ENCODE assay signal across 23 cellular contexts in genomic region chr18:10942998-10943397, GRCh38.
"Had no signal": no experiment of that assay in that cellular context is flagged by ENCODE, and none has a peak within 500 bp of the region (broad histone marks: within the 10 kb centered on the region; RNA-seq: fewer than 3 reads in every experiment).

No MANE protein-coding gene starts in this region.

- H3K9ac ChIP-seq: parathyroid adenoma had no signal

- H3K4me1 ChIP-seq: gastrocnemius medialis, parathyroid adenoma, thyroid gland, vagina had no signal

- H3K27ac ChIP-seq: gastrocnemius medialis, neutrophil, parathyroid adenoma, thyroid gland, vagina had no signal

- H3K36me3 ChIP-seq: gastrocnemius medialis, neutrophil, thyroid gland, vagina had no signal

- H3K4me2 ChIP-seq: smooth muscle cell had no signal

- H3K4me3 ChIP-seq: gastrocnemius medialis, lung, smooth muscle cell, thyroid gland, vagina had no signal

- H2AFZ ChIP-seq: parathyroid adenoma had no signal

- H3K27me3 ChIP-seq: gastrocnemius medialis, neutrophil, thyroid gland, vagina had no signal

- H3K4me3 Mint-ChIP-seq: effector memory CD8-positive, alpha-beta T cell; memory B cell; natural killer cell; stimulated activated naive CD8-positive, alpha-beta T cell treated with anti-CD3 and anti-CD28 coated beads, Interleukin-15, amount 100 ng/mL, for 72 hours had no signal

- H3K27ac Mint-ChIP-seq: effector memory CD8-positive, alpha-beta T cell; memory B cell; natural killer cell; progenitor cell of endocrine pancreas; stimulated activated naive CD8-positive, alpha-beta T cell treated with anti-CD3 and anti-CD28 coated beads, Interleukin-15, amount 100 ng/mL, for 72 hours had no signal

- H3K27me3 Mint-ChIP-seq: effector memory CD8-positive, alpha-beta T cell; memory B cell; progenitor cell of endocrine pancreas had no signal

- H3K36me3 Mint-ChIP-seq: memory B cell had no signal

- H3K9me3 ChIP-seq: neutrophil, thyroid gland had no signal

- ATAC-seq: effector memory CD8-positive, alpha-beta T cell; gastrocnemius medialis; left lobe of liver; natural killer cell; sciatic nerve; stimulated activated naive CD8-positive, alpha-beta T cell treated with anti-CD3 and anti-CD28 coated beads, Interleukin-15, amount 100 ng/mL, for 72 hours had no signal

- H3K4me1 Mint-ChIP-seq: memory B cell; natural killer cell; stimulated activated naive CD8-positive, alpha-beta T cell treated with anti-CD3 and anti-CD28 coated beads, Interleukin-15, amount 100 ng/mL, for 72 hours had no signal

- DNase-seq: cortex of kidney; effector memory CD8-positive, alpha-beta T cell; foreskin fibroblast; gastrocnemius medialis; head of caudate nucleus; natural killer cell; stimulated activated CD4-positive, alpha-beta T cell treated with anti-CD3 and anti-CD28 coated beads, Interleukin-12 subunit alpha, Interleukin-12 subunit beta, amount 100 ng/mL, for 4 hours; stimulated activated CD4-positive, alpha-beta T cell treated with anti-CD3 and anti-CD28 coated beads, Interleukin-1b, Interleukin-23, amount 100 ng/mL, for 48 hours; stimulated activated CD4-positive, alpha-beta T cell treated with anti-CD3 and anti-CD28 coated beads, Interleukin-4, amount 100 ng/mL, for 1 hour; stimulated activated CD8-positive, alpha-beta memory T cell treated with anti-CD3 and anti-CD28 coated beads, Interleukin-4, amount 100 ng/mL, for 48 hours; stimulated activated naive CD4-positive, alpha-beta T cell; stimulated activated naive CD8-positive, alpha-beta T cell treated with anti-CD3 and anti-CD28 coated beads, Interleukin-15, amount 100 ng/mL, for 72 hours; thyroid gland; trophoblast cell had no signal
